20 cellular contexts compared by ENCODE assay signal in the genomic region with DNA sequence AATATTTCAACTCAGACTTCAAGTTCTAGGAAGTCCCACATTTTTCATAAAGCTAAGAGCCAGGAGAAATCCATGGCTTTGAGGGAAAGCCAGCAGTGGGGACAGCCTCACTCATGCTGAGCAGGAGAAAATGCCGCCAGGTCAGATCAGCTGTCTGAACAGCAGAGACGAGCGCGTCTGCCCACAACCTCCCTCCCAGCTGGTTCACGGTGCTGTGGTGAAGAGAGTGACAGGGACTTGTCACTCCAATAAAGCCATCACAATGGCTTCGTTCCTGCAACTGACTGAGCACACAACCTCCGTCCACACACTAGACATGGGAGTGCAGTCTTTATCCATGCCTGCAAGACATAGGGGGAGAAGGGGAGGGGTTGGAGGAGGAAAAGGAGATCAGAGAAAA.
DNase-seq lines count a peak whose midpoint lies in the region; ATAC-seq, FAIRE-seq and TF ChIP-seq lines count a peak whose summit lies in the region.
"Had no signal": no experiment of that assay in that cellular context is flagged by ENCODE, and none has a peak within 500 bp of the region (broad histone marks: within the 10 kb centered on the region; RNA-seq: fewer than 3 reads in every experiment).

No MANE protein-coding gene starts in this region.

- H3K36me3 ChIP-seq in H1 (ENCODE audit: control insufficient read depth in 2 of 4, insufficient read depth in 4 of 4, low read length in 3 of 4) (no peaks in the 10 kb centered on the region), vagina (no peaks in the 10 kb centered on the region)
- H3K36me3 ChIP-seq: BLaER1 had no signal

- 79% methylated on average over 7 of the region's 7 CpGs; no CpG with 5 or more reads in 1 of the 2 experiments for WGBS in H1 (ENCODE audit: extremely low coverage in 1 of 2, insufficient coverage in 1 of 2, insufficient read length in 1 of 2, insufficient replicate concordance in 2 of 2, low coverage in 1 of 2, low lambda C conversion rate in 2 of 2, missing lambda C conversion rate in 1 of 2), 2 experiments

- no peaks in the 10 kb centered on the region for H4K20me1 ChIP-seq in H1 (replicated peaks in 1 of 2; ENCODE audit: control insufficient read depth in 1 of 2, insufficient read depth in 2 of 2, low read length in 2 of 2)
- H4K20me1 ChIP-seq: BLaER1 had no signal

- H3K9me3 Mint-ChIP-seq in nephron progenitor cell, result no peaks in the 10 kb centered on the region
- H3K9me3 Mint-ChIP-seq: CD8-positive, alpha-beta memory T cell had no signal

- no peak overlapping the region for H4K91ac ChIP-seq in H1 (replicated peaks; ENCODE audit: insufficient read length, low read length)

- TF ChIP-seq POLR2A in H1 (IDR thresholded peaks at IDR 0.05; ENCODE audit: control extremely low read depth in 1 of 2, low read depth in 2 of 2, low read length in 2 of 2), result no peak
- no peak for TF ChIP-seq POLR2A in vagina (IDR thresholded peaks at IDR 0.05)

- H2BK15ac ChIP-seq in H1 (ENCODE audit: low read length), result peak overlapping the region; percentile 98

- no peak overlapping the region for H4K5ac ChIP-seq in H1 (ENCODE audit: insufficient read length, low read depth, low read length)

- H3K4me3 Mint-ChIP-seq in nephron progenitor cell, result no peak overlapping the region
- H3K4me3 Mint-ChIP-seq: CD8-positive, alpha-beta memory T cell; GM23338 had no signal

- TF ChIP-seq RAD21 in H1 (IDR thresholded peaks at IDR 0.05 in 1 of 2, conservative IDR thresholded peaks at IDR 0.05 in 1 of 2; ENCODE audit: low read depth in 2 of 2, low read length in 2 of 2), result no peak

- H3K23me2 ChIP-seq in H1 (ENCODE audit: low read depth, low read length), result no peaks in the 10 kb centered on the region

- no peak for ATAC-seq in HG03378 (IDR thresholded peaks at IDR 0.05; ENCODE audit: unreplicated experiment)
- ATAC-seq: GM23338 had no signal

- peak overlapping the region; percentile 84; the same call in 1 of the 2 replicates for H2BK12ac ChIP-seq in H1 (ENCODE audit: low read depth, low read length)

- no peak overlapping the region for H4K8ac ChIP-seq in H1 (ENCODE audit: extremely low read depth, insufficient read depth, low read length)

- POLR2A ChIA-PET in H1 (lab: Charles Lee; ENCODE audit: partially characterized antibody), result no interaction called here

- CTCF ChIA-PET in H1 (lab: Charles Lee; ENCODE audit: partially characterized antibody), result interaction anchor here (1.0 kb wide), 1 partner anchor 208 kb away, joined by 4 read pairs; no protein-coding TSS in a partner anchor

- TF ChIP-seq EP300 in H1 (IDR thresholded peaks at IDR 0.05; ENCODE audit: borderline replicate concordance in 1 of 2, low read depth in 2 of 2, low read length in 2 of 2), result no peak

- no peaks in the 10 kb centered on the region for H3K79me2 ChIP-seq in H1 (ENCODE audit: control insufficient read depth in 1 of 2, insufficient read depth in 2 of 2, low read length in 2 of 2)

- peak; percentile 22 for DNase-seq in activated CD8-positive, alpha-beta memory T cell treated with anti-CD3 and anti-CD28 coated beads, Interleukin-2, amount 50 U/mL, for 48 hours
- DNase-seq in activated CD8-positive, alpha-beta memory T cell treated with anti-CD3 and anti-CD28 coated beads for 24 hours, result no peak
- DNase-seq in H1 (ENCODE audit: low read depth in 1 of 2, low spot score in 2 of 2) (peak in 1 of 2 experiments; percentile 32), nephron progenitor cell (no peak), vagina (ENCODE audit: extremely low spot score in 2 of 2) (peak; percentile 70 to 71), kidney glomerular epithelial cell (lab: John Stamatoyannopoulos, UW) (no peak), T-helper 1 cell (no peak)
- DNase-seq: 8988T; CD8-positive, alpha-beta memory T cell; DND-41; GF-D8; Kasumi-1; NCI-H1417; NCI-H2081; NCI-H510A treated with DMSO at 0.1 percent for 48 hours; SHP77 treated with DMSO at 0.1 percent for 48 hours had no signal

- no peak overlapping the region for H2BK120ac ChIP-seq in H1 (replicated peaks; ENCODE audit: low read depth, low read length)

- intact Hi-C loops in vagina (cut with DNase I), result no loop called here

- H3K4me3 ChIP-seq in H1 (ENCODE audit: extremely low read depth in 1 of 4, insufficient read depth in 2 of 4, low read depth in 3 of 4, low read length in 4 of 4) (no peak overlapping the region), vagina (no peak overlapping the region)
- H3K4me3 ChIP-seq: BLaER1, GM23338 had no signal

- H3K4me1 ChIP-seq in H1 (replicated peaks in 1 of 4; ENCODE audit: control insufficient read depth in 3 of 4, insufficient read depth in 4 of 4, low read length in 3 of 4) (peaks cover 0 to 11% (median 5%) of the 10 kb centered on the region in 4 experiments; a peak in 6 of 7 replicates), vagina (no peaks in the 10 kb centered on the region)
- H3K4me1 ChIP-seq: BLaER1 had no signal

- no peaks in the 10 kb centered on the region for H3K79me1 ChIP-seq in H1 (ENCODE audit: low read depth, low read length)

- H3K27ac Mint-ChIP-seq in nephron progenitor cell, result peak overlapping the region; percentile 48
- H3K27ac Mint-ChIP-seq: CD8-positive, alpha-beta memory T cell; GM23338 had no signal

- no peak overlapping the region for H2AFZ ChIP-seq in H1 (ENCODE audit: low read length)
- H2AFZ ChIP-seq: GM23338 had no signal

- no peak overlapping the region for H3K4me2 ChIP-seq in H1 (ENCODE audit: insufficient read depth in 1 of 2, low read depth in 2 of 2, low read length in 2 of 2)
- H3K4me2 ChIP-seq: BLaER1, GM23338 had no signal

- no peak overlapping the region for H3K27ac ChIP-seq in H1 (ENCODE audit: low read depth, low read length)
- H3K27ac ChIP-seq in vagina, result no peak overlapping the region
- H3K27ac ChIP-seq: BLaER1 had no signal

- H3K4me1 Mint-ChIP-seq in nephron progenitor cell, result peaks cover 23% of the 10 kb centered on the region
- H3K4me1 Mint-ChIP-seq: CD8-positive, alpha-beta memory T cell had no signal

- no peaks in the 10 kb centered on the region for H3K36me3 Mint-ChIP-seq in nephron progenitor cell (ENCODE audit: low read depth)
- H3K36me3 Mint-ChIP-seq: CD8-positive, alpha-beta memory T cell had no signal

- no peak overlapping the region for H2BK20ac ChIP-seq in H1 (ENCODE audit: low read length)

- no peak overlapping the region for H3K9ac ChIP-seq in H1 (replicated peaks in 1 of 4; ENCODE audit: extremely low read depth in 1 of 4, low read depth in 3 of 4, low read length in 3 of 4)
- H3K9ac ChIP-seq: BLaER1 had no signal

- H3K18ac ChIP-seq in H1 (ENCODE audit: extremely low read depth, low read length), result 0 out of 2 replicates have a peak overlapping the region, but pooled peaks have one; percentile 38

- H3K27me3 ChIP-seq in H1 (replicated peaks in 1 of 4; ENCODE audit: control insufficient read depth in 3 of 4, extremely low read depth in 1 of 4, insufficient read depth in 3 of 4, low read length in 3 of 4) (no peaks in the 10 kb centered on the region), vagina (no peaks in the 10 kb centered on the region)
- H3K27me3 ChIP-seq: BLaER1 had no signal

- H3K23ac ChIP-seq in H1 (ENCODE audit: insufficient read length), result no peak overlapping the region

- no peak overlapping the region for H2AK5ac ChIP-seq in H1 (ENCODE audit: low read depth, low read length)

- no peak overlapping the region for H3K4ac ChIP-seq in H1 (replicated peaks; ENCODE audit: insufficient read length, low read depth, low read length)

- no peak for FAIRE-seq in H1 (lab: Jason Lieb, UNC)
- FAIRE-seq: RCC 7860 had no signal

- TF ChIP-seq CTCF in H1 (IDR thresholded peaks at IDR 0.05; ENCODE audit: control extremely low read depth in 1 of 3, insufficient read depth in 1 of 3, low read depth in 1 of 3, low read length in 3 of 3) (no peak), nephron progenitor cell (IDR thresholded peaks at IDR 0.05) (no peak), vagina (IDR thresholded peaks at IDR 0.05) (no peak)

- H3K14ac ChIP-seq in H1 (ENCODE audit: insufficient read length), result no peak overlapping the region

- H3K9me3 ChIP-seq in H1 (ENCODE audit: insufficient read depth in 2 of 2, low read depth in 1 of 2, low read length in 1 of 2) (no peaks in the 10 kb centered on the region; a peak in 1 of 4 replicates), vagina (no peaks in the 10 kb centered on the region)
- H3K9me3 ChIP-seq: BLaER1 had no signal

- no peak overlapping the region for H3K56ac ChIP-seq in H1 (replicated peaks; ENCODE audit: insufficient read length, low read depth, low read length)

- no peak overlapping the region for H2BK5ac ChIP-seq in H1 (ENCODE audit: low read depth, low read length)

- H3K27me3 Mint-ChIP-seq in nephron progenitor cell (ENCODE audit: low read depth, poor library complexity), result peaks cover 9% of the 10 kb centered on the region

TF ChIP-seq in H1, 55 proteins besides CTCF, POLR2A, EP300 and RAD21:
- no peak for TF ChIP-seq MAFK (IDR thresholded peaks at IDR 0.05; ENCODE audit: low read depth, low read length)
- TF ChIP-seq SP2 (IDR thresholded peaks at IDR 0.05; ENCODE audit: low read length), result no peak
- TF ChIP-seq, protein P1, sequence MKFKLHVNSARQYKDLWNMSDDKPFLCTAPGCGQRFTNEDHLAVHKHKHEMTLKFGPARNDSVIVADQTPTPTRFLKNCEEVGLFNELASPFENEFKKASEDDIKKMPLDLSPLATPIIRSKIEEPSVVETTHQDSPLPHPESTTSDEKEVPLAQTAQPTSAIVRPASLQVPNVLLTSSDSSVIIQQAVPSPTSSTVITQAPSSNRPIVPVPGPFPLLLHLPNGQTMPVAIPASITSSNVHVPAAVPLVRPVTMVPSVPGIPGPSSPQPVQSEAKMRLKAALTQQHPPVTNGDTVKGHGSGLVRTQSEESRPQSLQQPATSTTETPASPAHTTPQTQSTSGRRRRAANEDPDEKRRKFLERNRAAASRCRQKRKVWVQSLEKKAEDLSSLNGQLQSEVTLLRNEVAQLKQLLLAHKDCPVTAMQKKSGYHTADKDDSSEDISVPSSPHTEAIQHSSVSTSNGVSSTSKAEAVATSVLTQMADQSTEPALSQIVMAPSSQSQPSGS (IDR thresholded peaks at IDR 0.05; ENCODE audit: low read length), result no peak
- TF ChIP-seq HDAC2 (IDR thresholded peaks at IDR 0.05; ENCODE audit: borderline replicate concordance in 1 of 2, low read depth in 2 of 2, low read length in 2 of 2), result no peak
- no peak for TF ChIP-seq POLR2AphosphoS5 (IDR thresholded peaks at IDR 0.05; ENCODE audit: low read depth, low read length)

Comparison
In these comparisons a context has a peak if more than half of its experiments do, and no peak if none do; other contexts are left out.
1. DNase-seq: peak in activated CD8-positive, alpha-beta memory T cell treated with anti-CD3 and anti-CD28 coated beads, Interleukin-2, amount 50 U/mL, for 48 hours (single experiment) and vagina (2 of 2); none in activated CD8-positive, alpha-beta memory T cell treated with anti-CD3 and anti-CD28 coated beads for 24 hours (single experiment), nephron progenitor cell (single experiment), kidney glomerular epithelial cell (single experiment) and T-helper 1 cell (0 of 5).